In the genomic region with DNA sequence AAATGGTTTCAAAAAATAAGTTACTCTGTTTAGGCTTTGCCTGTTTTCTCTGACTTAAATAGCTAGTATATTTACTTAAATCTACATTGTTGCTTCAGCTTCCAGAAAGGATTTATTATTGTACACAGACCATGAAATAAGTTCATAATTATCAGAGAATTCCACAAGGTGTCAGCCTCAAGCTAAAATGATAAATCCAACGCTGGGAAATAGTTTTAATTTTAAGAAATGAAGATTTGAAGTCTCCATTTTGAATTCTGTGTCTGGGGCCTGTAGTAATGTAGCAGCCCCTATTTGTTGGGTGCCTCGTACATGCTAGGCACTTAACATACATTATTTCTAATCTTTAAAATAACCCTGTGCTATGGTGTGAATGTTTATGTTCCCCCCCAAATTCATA, we compare ENCODE assay signal across 17 cellular contexts.
DNase-seq lines count a peak whose midpoint lies in the region; ATAC-seq, FAIRE-seq and TF ChIP-seq lines count a peak whose summit lies in the region.
"Had no signal": no experiment of that assay in that cellular context is flagged by ENCODE, and none has a peak within 500 bp of the region (broad histone marks: within the 10 kb centered on the region; RNA-seq: fewer than 3 reads in every experiment).

No MANE protein-coding gene starts in this region.

- POLR2A ChIA-PET in A673 (lab: Charles Lee; ENCODE audit: low non-redundant PET) (no interaction called here), endothelial cell of umbilical vein (lab: Charles Lee) (no interaction called here)

- H3K27me3 ChIP-seq in A673 (replicated peaks; ENCODE audit: insufficient read depth, low read depth, low read length, poor library complexity): no peaks in the 10 kb centered on the region
- peaks cover 0 to 2% of the 10 kb centered on the region in 2 experiments for H3K27me3 ChIP-seq in endothelial cell of umbilical vein (ENCODE audit: control insufficient read depth in 2 of 2, insufficient read depth in 2 of 2, low read length in 2 of 2)

- H3K9me3 ChIP-seq in A673 (ENCODE audit: low read depth, low read length, poor library complexity, severe bottlenecking): no peaks in the 10 kb centered on the region
- no peaks in the 10 kb centered on the region for H3K9me3 ChIP-seq in endothelial cell of umbilical vein (replicated peaks; ENCODE audit: control insufficient read depth, insufficient read depth, low read length)

- H3K79me2 ChIP-seq in endothelial cell of umbilical vein (ENCODE audit: control insufficient read depth, insufficient read depth, low read length): no peaks in the 10 kb centered on the region

- CTCF ChIA-PET in A673 (lab: Charles Lee) (interaction anchor here (1.1 kb wide), 1 partner anchor 523 kb away, joined by 4 read pairs; no protein-coding TSS in a partner anchor), endothelial cell of umbilical vein (lab: Charles Lee) (interaction anchor here (0.8 to 3.0 kb wide), 8 partner anchors 9 to 877 kb away, joined by 3 to 38 read pairs (median 4); no protein-coding TSS in a partner anchor)

- H3K9me1 ChIP-seq in endothelial cell of umbilical vein (replicated peaks; ENCODE audit: control insufficient read depth, extremely low read depth, insufficient read depth, low read length): no peaks in the 10 kb centered on the region

- no peaks in the 10 kb centered on the region for H3K4me1 ChIP-seq in A673 (ENCODE audit: insufficient read depth, low read length, poor library complexity, severe bottlenecking)
- H3K4me1 ChIP-seq in endothelial cell of umbilical vein (ENCODE audit: control insufficient read depth, extremely low read depth, insufficient read depth, low read length): no peaks in the 10 kb centered on the region

- no peak overlapping the region for H2AFZ ChIP-seq in endothelial cell of umbilical vein (ENCODE audit: low read depth, low read length)

- intact Hi-C loops in A673 (cut with micrococcal nuclease; ENCODE audit: unreplicated experiment): loop anchor here (5.0 kb wide), 1 partner anchor 504 kb away; no protein-coding TSS in a partner anchor
- intact Hi-C loops in endothelial cell of umbilical vein (cut with micrococcal nuclease): no loop called here

- H3K36me3 ChIP-seq in A673 (ENCODE audit: insufficient read depth, low read length, poor library complexity, severe bottlenecking) (no peaks in the 10 kb centered on the region), endothelial cell of umbilical vein (ENCODE audit: control insufficient read depth in 2 of 2, extremely low read depth in 1 of 2, insufficient read depth in 2 of 2, low read length in 2 of 2) (no peaks in the 10 kb centered on the region)

- dilution Hi-C loops in endothelial cell of umbilical vein (cut with MboI; ENCODE audit: extremely low pct_ligation_motif_present, low sequenced_read_pairs): no loop called here

- ATAC-seq in HG02885 (IDR thresholded peaks at IDR 0.05; ENCODE audit: poor library complexity, unreplicated experiment) (no peak), GM18868 (IDR thresholded peaks at IDR 0.05; ENCODE audit: unreplicated experiment) (no peak)
- ATAC-seq: stimulated activated naive B cell treated with anti-CD40 and anti-IgM and Interleukin-4, amounts not matched to agents 10 μg/mL and 1 μg/mL and 100 μg/mL, for 72 hours; T-cell had no signal

- H3K27ac ChIP-seq in A673 (ENCODE audit: low read depth, low read length, poor library complexity, severe bottlenecking): no peak overlapping the region
- no peak overlapping the region for H3K27ac ChIP-seq in endothelial cell of umbilical vein (ENCODE audit: insufficient read depth, low read depth, low read length)

- H4K20me1 ChIP-seq in endothelial cell of umbilical vein (replicated peaks; ENCODE audit: control insufficient read depth, extremely low read depth, insufficient read depth, low read length): no peaks in the 10 kb centered on the region

- in situ Hi-C loops in GM13977 (cut with MboI; ENCODE audit: low pct_unique_long_range_greater_than_20kb, low sequenced_read_pairs, unreplicated experiment): loop anchor here (25.0 kb wide), 1 partner anchor 869 kb away; the partner anchor contains the start of gene ZNF639

- H3K9ac ChIP-seq in endothelial cell of umbilical vein (replicated peaks; ENCODE audit: extremely low read depth, insufficient read depth, low read length): no peak overlapping the region

- peak; percentile 35 for DNase-seq in A673 (ENCODE audit: low spot score)
- DNase-seq in GM13977 (ENCODE audit: low spot score): no peak
- peak; percentile 37 for DNase-seq in OCI-M1 (lab: John Stamatoyannopoulos, UW)
- DNase-seq in endothelial cell of umbilical vein (ENCODE audit: low read depth, low spot score): peak; percentile 34
- no peak for DNase-seq in HuH-7 (ENCODE audit: low spot score)
- no peak for DNase-seq in activated CD4-positive, alpha-beta T cell treated with anti-CD3 and anti-CD28 coated beads for 4 hours
- DNase-seq: activated gamma-delta T cell treated with Interleukin-2 at 50 U/mL for 16 hours; cerebellar nuclear complex; H9; NCI-H510A treated with DMSO at 0.1 percent for 48 hours; occipital lobe; stimulated activated naive B cell treated with anti-CD40 and anti-IgM and Interleukin-4, amounts not matched to agents 10 μg/mL and 1 μg/mL and 100 μg/mL, for 72 hours; T-cell had no signal

- H3K4me3 ChIP-seq in A673 (ENCODE audit: low read depth, low read length, poor library complexity, severe bottlenecking): no peak overlapping the region
- no peak overlapping the region for H3K4me3 ChIP-seq in endothelial cell of umbilical vein (replicated peaks in 1 of 3; ENCODE audit: insufficient read depth in 1 of 3, low read depth in 1 of 3, low read length in 3 of 3)

- BruUV-seq in A673 (replicated peaks; lab: Mats Ljungman, UMichigan) (no TSS peak), endothelial cell of umbilical vein (replicated peaks; lab: Mats Ljungman, UMichigan) (no TSS peak)

- TF ChIP-seq POLR2A in endothelial cell of umbilical vein (IDR thresholded peaks at IDR 0.05; ENCODE audit: low read depth, low read length): no peak

- FAIRE-seq in endothelial cell of umbilical vein (lab: Jason Lieb, UNC): no peak
- FAIRE-seq: GM12891, GM19239 had no signal

- TF ChIP-seq CTCF in A673 (conservative IDR thresholded peaks at IDR 0.05; ENCODE audit: low read depth, low read length): peak; percentile 29; the same call in 1 of the 2 replicates
- peak; percentile 14 for TF ChIP-seq CTCF in GM13977 (IDR thresholded peaks at IDR 0.05; ENCODE audit: extremely low read depth, insufficient read depth, missing control alignments)
- TF ChIP-seq CTCF in endothelial cell of umbilical vein (IDR thresholded peaks at IDR 0.05; ENCODE audit: extremely low read depth in 1 of 2, insufficient read depth in 1 of 2, low read depth in 1 of 2, low read length in 2 of 2): no peak

- H3K4me2 ChIP-seq in endothelial cell of umbilical vein (ENCODE audit: insufficient read depth, low read length): no peak overlapping the region

TF ChIP-seq in endothelial cell of umbilical vein, 7 proteins besides CTCF, POLR2A, EP300 and RAD21:
- TF ChIP-seq EZH2 (IDR thresholded peaks at IDR 0.05; ENCODE audit: borderline replicate concordance, low read depth, low read length, severe bottlenecking) (no peak), POLR2AphosphoS5 (IDR thresholded peaks at IDR 0.05; ENCODE audit: insufficient read depth, low read depth, low read length) (no peak), MYC (IDR thresholded peaks at IDR 0.05; ENCODE audit: low read depth, low read length) (no peak), FOS (IDR thresholded peaks at IDR 0.05; ENCODE audit: borderline replicate concordance, insufficient read depth, low read length) (no peak), MAX (IDR thresholded peaks at IDR 0.05; ENCODE audit: insufficient read depth, insufficient read length) (no peak), GATA2 (IDR thresholded peaks at IDR 0.05; ENCODE audit: insufficient read depth, insufficient read length, low read depth, low read length) (no peak), JUN (IDR thresholded peaks at IDR 0.05; ENCODE audit: borderline replicate concordance, insufficient read depth, insufficient read length, low read depth) (no peak)

Comparison
In these comparisons a context has a peak if more than half of its experiments do, and no peak if none do; other contexts are left out.
1. DNase-seq: peak in A673 (single experiment), OCI-M1 (single experiment) and endothelial cell of umbilical vein (single experiment); none in GM13977 (single experiment), HuH-7 (single experiment) and activated CD4-positive, alpha-beta T cell treated with anti-CD3 and anti-CD28 coated beads for 4 hours (0 of 2).
2. CTCF ChIP-seq: peak in A673 (single experiment) and GM13977 (single experiment); none in endothelial cell of umbilical vein (0 of 2).